In the genomic region with DNA sequence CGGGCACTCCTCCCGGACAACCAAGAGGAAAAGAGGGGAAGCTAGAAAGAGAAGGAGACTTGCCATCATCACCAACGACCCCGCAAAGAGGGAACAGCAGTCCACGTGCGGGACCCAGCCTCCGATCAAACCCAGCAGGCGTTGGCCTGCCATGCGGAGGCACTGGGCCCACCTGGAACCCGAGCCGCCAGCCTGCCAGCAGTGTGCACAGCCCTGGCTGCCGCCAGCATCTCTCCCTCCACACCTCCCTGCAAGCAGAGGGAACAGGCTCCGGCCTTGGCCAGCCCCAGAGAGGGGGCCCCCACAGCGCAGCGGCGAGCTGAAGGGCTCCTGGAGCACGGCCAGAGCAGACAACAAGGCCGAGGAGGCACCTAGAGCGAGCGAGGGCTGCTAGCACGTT, we compare ENCODE assay signal across 32 cellular contexts.
"Had no signal": no experiment of that assay in that cellular context is flagged by ENCODE, and none has a peak within 500 bp of the region (broad histone marks: within the 10 kb centered on the region; RNA-seq: fewer than 3 reads in every experiment).

No MANE protein-coding gene starts in this region.

- H3K27ac Mint-ChIP-seq: activated B cell treated with CpG ODN at 0.5 μM for 24 hours; activated CD8-positive, alpha-beta T cell treated with anti-CD3 and anti-CD28 coated beads for 36 hours; activated naive CD8-positive, alpha-beta T cell; activated T-helper 17 cell treated with anti-CD3 and anti-CD28 coated beads, Interleukin-2, amount 50 U/mL, for 72 hours; effector memory CD8-positive, alpha-beta T cell; T-helper 17 cell; T-helper 2 cell treated with Interferon-gamma antibody and Interleukin-4, amounts not matched to agents 5 μg/mL and 100 μg/mL, for 36 hours had no signal

- H3K4me3 Mint-ChIP-seq: activated B cell treated with CpG ODN at 0.5 μM for 24 hours; activated CD8-positive, alpha-beta T cell treated with anti-CD3 and anti-CD28 coated beads for 36 hours; activated naive CD8-positive, alpha-beta T cell; activated T-cell treated with anti-CD3 and anti-CD28 coated beads, Interleukin-2, amount 50 U/mL, for 4 hours; activated T-helper 17 cell treated with anti-CD3 and anti-CD28 coated beads, Interleukin-2, amount 50 U/mL, for 72 hours; central memory CD8-positive, alpha-beta T cell; effector memory CD8-positive, alpha-beta T cell; T-helper 17 cell; T-helper 2 cell treated with Interferon-gamma antibody and Interleukin-4, amounts not matched to agents 5 μg/mL and 100 μg/mL, for 36 hours had no signal

- H3K27ac ChIP-seq: brain microvascular endothelial cell, esophagus muscularis mucosa, foreskin keratinocyte, gastrocnemius medialis, WERI-Rb-1 had no signal

- H3K27me3 Mint-ChIP-seq: activated B cell treated with CpG ODN at 0.5 μM for 24 hours; central memory CD8-positive, alpha-beta T cell; effector memory CD8-positive, alpha-beta T cell had no signal

- H3K9me3 ChIP-seq: esophagus muscularis mucosa, gastrocnemius medialis had no signal

- H3K27me3 ChIP-seq: brain microvascular endothelial cell, esophagus muscularis mucosa, foreskin keratinocyte, gastrocnemius medialis had no signal

- H3K4me1 ChIP-seq: esophagus muscularis mucosa, foreskin keratinocyte, gastrocnemius medialis had no signal

- H3K4me3 ChIP-seq: esophagus muscularis mucosa, gastrocnemius medialis had no signal

- H3K4me1 Mint-ChIP-seq: activated B cell treated with CpG ODN at 0.5 μM for 24 hours; activated T-helper 17 cell treated with anti-CD3 and anti-CD28 coated beads, Interleukin-2, amount 50 U/mL, for 72 hours; central memory CD8-positive, alpha-beta T cell; T-helper 17 cell had no signal

- H3K9me3 Mint-ChIP-seq: activated CD8-positive, alpha-beta T cell treated with anti-CD3 and anti-CD28 coated beads for 36 hours; activated T-cell treated with anti-CD3 and anti-CD28 coated beads, Interleukin-2, amount 50 U/mL, for 4 hours; activated T-helper 17 cell treated with anti-CD3 and anti-CD28 coated beads, Interleukin-2, amount 50 U/mL, for 72 hours; central memory CD8-positive, alpha-beta T cell; effector memory CD8-positive, alpha-beta T cell; T-helper 2 cell treated with Interferon-gamma antibody and Interleukin-4, amounts not matched to agents 5 μg/mL and 100 μg/mL, for 36 hours had no signal

- H3K36me3 ChIP-seq: brain microvascular endothelial cell, esophagus muscularis mucosa, gastrocnemius medialis, WERI-Rb-1 had no signal

- DNase-seq: activated B cell treated with CpG ODN at 0.5 μM for 24 hours; activated CD4-positive, alpha-beta T cell treated with anti-CD3 and anti-CD28 coated beads for 48 hours; activated CD4-positive, alpha-beta T cell treated with anti-CD3 and anti-CD28 coated beads, Interleukin-2, amount 50 U/mL, for 1 hour; activated CD4-positive, alpha-beta T cell treated with anti-CD3 and anti-CD28 coated beads, Interleukin-2, amount 50 U/mL, for 48 hours; activated CD8-positive, alpha-beta memory T cell treated with anti-CD3 and anti-CD28 coated beads for 24 hours; activated CD8-positive, alpha-beta T cell treated with anti-CD3 and anti-CD28 coated beads for 36 hours; activated effector memory CD4-positive, alpha-beta T cell treated with Interleukin-2 at 50 U/mL for 16 hours; activated gamma-delta T cell treated with Interleukin-2 at 50 U/mL for 16 hours; activated naive CD4-positive, alpha-beta T cell treated with anti-CD3 and anti-CD28 coated beads, Interleukin-2, amount 50 U/mL, for 16 hours; activated naive CD4-positive, alpha-beta T cell treated with Interleukin-2 at 50 U/mL for 16 hours; activated T-cell treated with anti-CD3 and anti-CD28 coated beads, Interleukin-2, amount 50 U/mL, for 4 hours; amniotic stem cell; anterior cingulate cortex; brain microvascular endothelial cell; cortex of kidney; dermis blood vessel endothelial cell; effector CD4-positive, alpha-beta T cell; effector memory CD8-positive, alpha-beta T cell; erythroblast; foreskin keratinocyte; gastrocnemius medialis; glutamatergic neuron; T-helper 1 cell; T-helper 17 cell; T1000; WERI-Rb-1 had no signal

- ATAC-seq: activated CD4-positive, CD25-positive, alpha-beta regulatory T cell treated with anti-CD3 and anti-CD28 coated beads, Interleukin-2, amount 50 U/mL, for 24 hours; activated CD8-positive, alpha-beta T cell treated with anti-CD3 and anti-CD28 coated beads for 36 hours; activated T-cell treated with anti-CD3 and anti-CD28 coated beads, Interleukin-2, amount 50 U/mL, for 4 hours; activated T-helper 17 cell treated with anti-CD3 and anti-CD28 coated beads, Interleukin-2, amount 50 U/mL, for 72 hours; effector memory CD8-positive, alpha-beta T cell; foreskin keratinocyte; gastrocnemius medialis; T-helper 17 cell had no signal

- H3K36me3 Mint-ChIP-seq: activated naive CD8-positive, alpha-beta T cell had no signal
